ENCODE assay signal across 25 cellular contexts in the genomic region with DNA sequence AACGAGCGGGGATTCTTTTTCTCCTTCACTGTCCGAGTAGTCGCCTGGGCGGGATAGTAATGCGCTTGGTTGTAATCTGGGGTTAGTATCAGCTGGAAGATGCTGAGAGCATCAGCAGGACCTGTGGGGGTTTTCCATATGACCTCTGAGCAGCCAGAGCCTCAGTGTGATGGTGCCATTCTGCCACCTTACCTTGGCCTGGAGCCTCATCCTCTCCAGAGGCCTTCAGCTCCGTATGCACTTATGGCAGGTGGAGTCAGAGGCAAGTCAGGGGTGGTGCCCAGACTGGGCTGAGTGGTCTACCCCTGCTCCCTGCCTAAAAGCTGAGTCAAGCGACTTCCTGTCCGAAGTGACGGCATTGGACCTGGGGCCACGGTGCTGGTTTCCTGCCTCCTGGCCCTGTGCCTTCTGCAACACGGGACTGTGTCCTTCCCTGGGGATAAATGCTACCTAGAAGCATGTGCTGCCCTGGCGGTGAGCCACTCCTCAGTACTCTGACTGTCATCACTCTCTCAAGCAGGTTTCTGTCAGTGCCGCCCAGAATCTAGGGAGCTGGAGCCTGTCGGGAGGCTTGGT. TPM values are rescaled to one million over a fixed set of nuclear protein-coding genes. Genes with fewer than 3 reads are reported as not detected.
DNase-seq lines count a peak whose midpoint lies in the region; ATAC-seq and TF ChIP-seq lines count a peak whose summit lies in the region.
"Had no signal": no experiment of that assay in that cellular context is flagged by ENCODE, and none has a peak within 500 bp of the region (broad histone marks: within the 10 kb centered on the region; RNA-seq: fewer than 3 reads in every experiment).

No MANE protein-coding gene starts in this region.

- H3K4me1 Mint-ChIP-seq in progenitor cell of endocrine pancreas (ENCODE audit: low read depth), result peaks cover 60% of the 10 kb centered on the region
- H3K4me1 Mint-ChIP-seq in naive thymus-derived CD4-positive, alpha-beta T cell, result peaks cover 0 to 42% (median 6%) of the 10 kb centered on the region in 7 donors

- H3K9me3 Mint-ChIP-seq in progenitor cell of endocrine pancreas (ENCODE audit: low read depth), result no peaks in the 10 kb centered on the region
- no peaks in the 10 kb centered on the region for H3K9me3 Mint-ChIP-seq in naive thymus-derived CD4-positive, alpha-beta T cell
- H3K9me3 Mint-ChIP-seq: central memory CD8-positive, alpha-beta T cell; IgD-negative memory B cell had no signal

- H4K20me1 ChIP-seq in OCI-LY7 (ENCODE audit: insufficient read depth, low read length), result no peaks in the 10 kb centered on the region

- H2AFZ ChIP-seq in OCI-LY7 (ENCODE audit: low read length), result no peak overlapping the region

- CTCF ChIA-PET in OCI-LY7 (lab: Charles Lee; ENCODE audit: unreplicated experiment), result interaction anchor here (0.7 to 3.0 kb wide), 10 partner anchors 14 to 47 kb away, joined by 3 to 13 read pairs (median 5); no protein-coding TSS in a partner anchor
- CTCF ChIA-PET in HEK293T (lab: Yijun Ruan, JAX), result interaction anchor here (0.6 kb wide), 1 partner anchor 96 kb away, joined by 3 read pairs; no protein-coding TSS in a partner anchor
- CTCF ChIA-PET in naive thymus-derived CD4-positive, alpha-beta T cell (lab: Charles Lee), result interaction anchor here (0.7 to 1.2 kb wide), 2 partner anchors 10 to 14 kb away, joined by 3 read pairs; no protein-coding TSS in a partner anchor

- H3K27ac ChIP-seq in OCI-LY7 (ENCODE audit: low read depth, low read length, poor library complexity, severe bottlenecking), result peak overlapping the region; percentile 85
- no peak overlapping the region for H3K27ac ChIP-seq in naive thymus-derived CD4-positive, alpha-beta T cell (ENCODE audit: low read depth, low read length)
- H3K27ac ChIP-seq: adrenal gland, gastroesophageal sphincter, sigmoid colon had no signal

- intact Hi-C loops in OCI-LY7 (cut with micrococcal nuclease; ENCODE audit: unreplicated experiment), result loop anchor here (10.0 kb wide), 1 partner anchor 294 kb away; the partner anchor contains the start of genes GDAP2 and WDR3
- intact Hi-C loops in left ventricle myocardium superior (cut with micrococcal nuclease), result no loop called here
- intact Hi-C loops in naive thymus-derived CD4-positive, alpha-beta T cell (cut with micrococcal nuclease), result no loop called here

- H3K36me3 ChIP-seq in OCI-LY7 (ENCODE audit: insufficient read depth, low read length), result no peaks in the 10 kb centered on the region
- no peaks in the 10 kb centered on the region for H3K36me3 ChIP-seq in naive thymus-derived CD4-positive, alpha-beta T cell (ENCODE audit: control insufficient read depth in 2 of 3, insufficient read depth in 3 of 3, low read length in 3 of 3)
- H3K36me3 ChIP-seq: adrenal gland, gastroesophageal sphincter, sigmoid colon, transverse colon had no signal

- no peaks in the 10 kb centered on the region for H3K9me2 ChIP-seq in OCI-LY7 (ENCODE audit: insufficient read depth, low read length)

- no peak overlapping the region for H3K4me3 ChIP-seq in OCI-LY7 (ENCODE audit: low read depth, low read length, poor library complexity, severe bottlenecking)
- no peak overlapping the region for H3K4me3 ChIP-seq in naive thymus-derived CD4-positive, alpha-beta T cell (ENCODE audit: low read length)
- H3K4me3 ChIP-seq: adrenal gland, gastroesophageal sphincter, sigmoid colon, transverse colon had no signal

- H3K27me3 ChIP-seq in naive thymus-derived CD4-positive, alpha-beta T cell (ENCODE audit: control insufficient read depth in 2 of 2, insufficient read depth in 2 of 2, low read length in 2 of 2), result no peaks in the 10 kb centered on the region
- H3K27me3 ChIP-seq: adrenal gland, gastroesophageal sphincter, sigmoid colon, transverse colon had no signal

- peaks cover 21% of the 10 kb centered on the region; the same call in 1 of the 2 replicates for H3K79me2 ChIP-seq in OCI-LY7 (ENCODE audit: insufficient read depth, low read depth, low read length)

- POLR2A ChIA-PET in OCI-LY7 (lab: Charles Lee), result interaction anchor here (0.9 to 29.0 kb wide), 8 partner anchors 8 to 94 kb away, joined by 3 to 760 read pairs (median 6); partner anchors contain the start of gene TENT5C
- POLR2A ChIA-PET in HEK293T (lab: Yijun Ruan, JAX), result interaction anchor here (0.6 kb wide), 1 partner anchor 1923 kb away, joined by 3 read pairs; no protein-coding TSS in a partner anchor
- POLR2A ChIA-PET in naive thymus-derived CD4-positive, alpha-beta T cell (lab: Charles Lee), result no interaction called here

- H3K27me3 Mint-ChIP-seq in progenitor cell of endocrine pancreas, result no peaks in the 10 kb centered on the region
- H3K27me3 Mint-ChIP-seq in naive thymus-derived CD4-positive, alpha-beta T cell, result peaks cover 0 to 26% (median 4%) of the 10 kb centered on the region in 5 donors
- H3K27me3 Mint-ChIP-seq: central memory CD8-positive, alpha-beta T cell; IgD-negative memory B cell had no signal

- DNase-seq in DMS79 treated with DMSO at 0.1 percent for 48 hours (lab: John Stamatoyannopoulos, UW), result peak; percentile 13
- no peak for DNase-seq in DMS79 (lab: John Stamatoyannopoulos, UW)
- no peak for DNase-seq in OCI-LY7 (ENCODE audit: low spot score)
- DNase-seq in left ventricle myocardium superior, result peak; percentile 90
- no peak for DNase-seq in progenitor cell of endocrine pancreas (ENCODE audit: low spot score, unreplicated experiment)
- no peak for DNase-seq in HEK293T (ENCODE audit: extremely low spot score)
- no peak for DNase-seq in naive thymus-derived CD4-positive, alpha-beta T cell
- DNase-seq in NOMO-1 (lab: John Stamatoyannopoulos, UW; ENCODE audit: unreplicated experiment in 2 of 2), result no peak
- DNase-seq: 8988T; activated CD4-positive, CD25-positive, alpha-beta regulatory T cell treated with anti-CD3 and anti-CD28 coated beads, Interleukin-2, amount 50 U/mL, for 72 hours; activated effector memory CD4-positive, alpha-beta T cell treated with Interleukin-2 at 50 U/mL for 16 hours; adrenal gland; HCEC 1CT; NCI-H1694; NCI-H2227 treated with DMSO at 0.1 percent for 48 hours; occipital lobe; sigmoid colon; stimulated activated naive CD8-positive, alpha-beta T cell treated with anti-CD3 and anti-CD28 coated beads, Interleukin-15, Interleukin-2, amounts not matched to agents 100 U/mL and 50 U/mL, for 24 hours; T1000; transverse colon had no signal

- peaks cover 5% of the 10 kb centered on the region for H3K36me3 Mint-ChIP-seq in progenitor cell of endocrine pancreas (ENCODE audit: insufficient read depth)
- peaks cover 0 to 28% (median 4%) of the 10 kb centered on the region in 5 donors for H3K36me3 Mint-ChIP-seq in naive thymus-derived CD4-positive, alpha-beta T cell

- H3K4me2 ChIP-seq in OCI-LY7 (ENCODE audit: low read length), result peak overlapping the region; percentile 86

- H3K4me3 Mint-ChIP-seq in progenitor cell of endocrine pancreas (ENCODE audit: low read depth), result no peak overlapping the region
- no peak overlapping the region for H3K4me3 Mint-ChIP-seq in naive thymus-derived CD4-positive, alpha-beta T cell
- H3K4me3 Mint-ChIP-seq: central memory CD8-positive, alpha-beta T cell; IgD-negative memory B cell had no signal

- no peaks in the 10 kb centered on the region for H3K9me3 ChIP-seq in OCI-LY7 (ENCODE audit: low read length)
- no peaks in the 10 kb centered on the region for H3K9me3 ChIP-seq in naive thymus-derived CD4-positive, alpha-beta T cell (ENCODE audit: control insufficient read depth in 2 of 3, low read length in 3 of 3)
- H3K9me3 ChIP-seq: adrenal gland, Caco-2, gastroesophageal sphincter, sigmoid colon, transverse colon had no signal

- no peak for TF ChIP-seq CTCF in OCI-LY7 (conservative IDR thresholded peaks at IDR 0.05; ENCODE audit: low read length)
- no peak for TF ChIP-seq CTCF in progenitor cell of endocrine pancreas (IDR thresholded peaks at IDR 0.05; ENCODE audit: unreplicated experiment)

- peak; percentile 97 for ATAC-seq in left ventricle myocardium superior
- ATAC-seq in naive thymus-derived CD4-positive, alpha-beta T cell, result no peak
- ATAC-seq: esophagus mucosa; gastroesophageal sphincter; stimulated activated naive CD8-positive, alpha-beta T cell treated with anti-CD3 and anti-CD28 coated beads, Interleukin-15, Interleukin-2, amounts not matched to agents 100 U/mL and 50 U/mL, for 24 hours had no signal

- H3K27ac Mint-ChIP-seq in progenitor cell of endocrine pancreas, result peak overlapping the region; percentile 92
- H3K27ac Mint-ChIP-seq in naive thymus-derived CD4-positive, alpha-beta T cell, result no peak overlapping the region

- peaks cover 99% of the 10 kb centered on the region for H3K4me1 ChIP-seq in OCI-LY7 (ENCODE audit: insufficient read depth, low read length, poor library complexity, severe bottlenecking)
- H3K4me1 ChIP-seq in naive thymus-derived CD4-positive, alpha-beta T cell (ENCODE audit: control insufficient read depth in 2 of 2, insufficient read depth in 2 of 2, low read length in 2 of 2), result no peaks in the 10 kb centered on the region
- H3K4me1 ChIP-seq: adrenal gland, gastroesophageal sphincter, sigmoid colon, transverse colon had no signal

- BruUV-seq in OCI-LY7 (replicated peaks; lab: Mats Ljungman, UMichigan), result no TSS peak

TF ChIP-seq in HEK293T, 16 proteins besides CTCF, POLR2A, EP300 and RAD21:
- TF ChIP-seq L3MBTL2 (conservative IDR thresholded peaks at IDR 0.05) (no peak), LEF1 (IDR thresholded peaks at IDR 0.05; ENCODE audit: borderline replicate concordance) (no peak), FOXK2 (IDR thresholded peaks at IDR 0.05) (no peak), TARDBP (IDR thresholded peaks at IDR 0.05) (no peak), NFRKB (IDR thresholded peaks at IDR 0.05) (no peak), BHLHE40 (IDR thresholded peaks at IDR 0.05; ENCODE audit: borderline replicate concordance) (no peak), PKNOX1 (IDR thresholded peaks at IDR 0.05) (no peak), ELF4 (IDR thresholded peaks at IDR 0.05) (no peak)
TF ChIP-seq in HEK293T: peak in this region for 0.

RNA-seq across cellular contexts. Expression of gene TENT5C, which starts 24.7 kb away (rescaled TPM):
- 11.6 and 13.3 TPM in 2 replicates for total RNA-seq in OCI-LY7 (2014; rRNA removed; shearing (Covaris generic))
- total RNA-seq in OCI-LY7 (2022), result 26.5 and 31.1 TPM in 2 replicates
- total RNA-seq in left ventricle myocardium superior, result 16.7 TPM
- total RNA-seq in progenitor cell of endocrine pancreas, result 11.4 and 13.6 TPM in 2 replicates
- total RNA-seq in naive thymus-derived CD4-positive, alpha-beta T cell, result 10 to 100 TPM in 3 of 5 experiments, 1 to 10 TPM in 2; 3.7 to 47.0 (median 12.9) TPM
- polyA plus RNA-seq in naive thymus-derived CD4-positive, alpha-beta T cell, result 1 to 10 TPM in 1 of 2 donors, under 1 TPM in 1; 0.91 to 1.6 TPM

Comparison
In these comparisons a context has a peak if more than half of its experiments do, and no peak if none do; other contexts are left out.
1. DNase-seq: peak in DMS79 treated with DMSO at 0.1 percent for 48 hours (single experiment) and left ventricle myocardium superior (single experiment); none in DMS79 (single experiment), OCI-LY7 (single experiment), progenitor cell of endocrine pancreas (single experiment), HEK293T (single experiment), naive thymus-derived CD4-positive, alpha-beta T cell (0 of 9) and NOMO-1 (0 of 2).